ENCODE assay signal across 18 cellular contexts in the genomic region with DNA sequence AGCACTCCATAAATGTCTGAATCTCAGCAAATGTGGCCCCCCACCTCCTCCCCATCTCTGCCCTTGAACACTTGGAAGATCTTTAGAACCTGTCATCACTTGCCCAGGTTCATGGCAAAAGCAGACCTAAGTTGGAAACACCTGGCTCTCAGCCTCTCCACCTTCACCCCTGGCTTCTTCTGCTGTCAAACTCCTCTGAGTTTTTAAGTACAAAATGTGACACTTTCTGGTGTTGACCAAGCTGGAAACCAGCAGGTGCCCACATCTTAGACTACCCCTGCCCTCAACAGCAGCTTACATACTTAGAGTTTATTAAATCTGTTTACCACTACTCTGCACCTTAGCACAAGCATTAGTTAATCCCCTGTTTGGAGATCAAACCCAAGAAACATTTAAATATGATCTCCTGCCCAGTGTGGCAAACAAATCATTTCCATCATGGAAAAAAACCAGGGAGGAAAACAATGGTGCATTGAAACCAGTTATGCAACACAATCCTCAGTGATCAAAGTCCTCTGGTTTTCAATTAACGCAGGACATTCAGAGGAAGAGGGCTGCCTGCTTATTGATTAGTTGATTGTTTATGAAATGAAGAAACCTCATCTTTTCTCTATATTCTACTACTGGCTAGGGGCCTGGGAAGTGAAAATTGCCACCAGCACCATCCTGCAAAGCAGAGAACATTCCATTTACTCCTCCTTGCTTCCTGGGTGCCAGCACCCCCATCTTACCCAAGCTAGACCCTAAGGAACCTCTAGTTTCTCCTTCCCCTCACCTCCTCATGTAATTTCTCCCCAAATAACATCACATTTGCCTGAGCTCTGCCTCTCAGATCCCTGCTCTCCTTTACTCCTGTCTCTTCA.
DNase-seq lines count a peak whose midpoint lies in the region; ATAC-seq, FAIRE-seq and TF ChIP-seq lines count a peak whose summit lies in the region.
"Had no signal": no experiment of that assay in that cellular context is flagged by ENCODE, and none has a peak within 500 bp of the region (broad histone marks: within the 10 kb centered on the region; RNA-seq: fewer than 3 reads in every experiment).

No MANE protein-coding gene starts in this region.

- 14% methylated on average over 1 of the region's 1 CpG for WGBS in right lobe of liver (ENCODE audit: insufficient coverage, low coverage, low lambda C conversion rate, missing lambda C conversion rate)

- no peaks in the 10 kb centered on the region for H3K9me3 ChIP-seq in right lobe of liver
- H3K9me3 ChIP-seq: adrenal gland, esophagus muscularis mucosa had no signal

- H3K36me3 ChIP-seq in right lobe of liver (no peaks in the 10 kb centered on the region), brain microvascular endothelial cell (replicated peaks) (no peaks in the 10 kb centered on the region)
- H3K36me3 ChIP-seq: adrenal gland, esophagus muscularis mucosa, HAP-1, neural progenitor cell had no signal

- TF ChIP-seq CTCF in WTC11 (IDR thresholded peaks at IDR 0.05) (no peak), right lobe of liver (IDR thresholded peaks at IDR 0.05) (no peak), brain microvascular endothelial cell (IDR thresholded peaks at IDR 0.05; ENCODE audit: low read depth, low read length, missing control alignments) (no peak)

- H3K4me3 ChIP-seq in right lobe of liver (no peak overlapping the region), brain microvascular endothelial cell (ENCODE audit: low read depth, low read length) (no peak overlapping the region)
- H3K4me3 ChIP-seq: adrenal gland, coronary artery, esophagus muscularis mucosa, HAP-1, neural progenitor cell, skin epidermis had no signal

- CTCF ChIA-PET in WTC11 (lab: Charles Lee): interaction anchor here (1.1 kb wide), 1 partner anchor 96 kb away, joined by 3 read pairs; no protein-coding TSS in a partner anchor

- H3K9me3 Mint-ChIP-seq in activated naive CD8-positive, alpha-beta T cell (ENCODE audit: low read depth): no peaks in the 10 kb centered on the region
- peaks cover 21% of the 10 kb centered on the region for H3K9me3 Mint-ChIP-seq in activated naive CD8-positive, alpha-beta T cell treated with anti-CD3 and anti-CD28 coated beads for 36 hours
- peaks cover 39% of the 10 kb centered on the region for H3K9me3 Mint-ChIP-seq in WTC11

- no peaks in the 10 kb centered on the region for H3K27me3 ChIP-seq in right lobe of liver
- H3K27me3 ChIP-seq in brain microvascular endothelial cell (replicated peaks): no peaks in the 10 kb centered on the region
- H3K27me3 ChIP-seq: esophagus muscularis mucosa, neural progenitor cell had no signal

- H3K27ac Mint-ChIP-seq in activated naive CD8-positive, alpha-beta T cell: peak overlapping the region; percentile 59
- no peak overlapping the region for H3K27ac Mint-ChIP-seq in activated naive CD8-positive, alpha-beta T cell treated with anti-CD3 and anti-CD28 coated beads for 36 hours
- no peak overlapping the region; the same call in 1 of the 2 replicates for H3K27ac Mint-ChIP-seq in WTC11
- H3K27ac Mint-ChIP-seq: neural progenitor cell had no signal

- H3K27ac ChIP-seq in right lobe of liver: peak overlapping the region; percentile 69 to 97 (median 96)
- peak overlapping the region; percentile 91 for H3K27ac ChIP-seq in temporal lobe (ENCODE audit: low read depth, low read length)
- H3K27ac ChIP-seq in brain microvascular endothelial cell: no peak overlapping the region
- H3K27ac ChIP-seq: adrenal gland, coronary artery, esophagus muscularis mucosa, neural progenitor cell had no signal

- no peaks in the 10 kb centered on the region for H3K27me3 Mint-ChIP-seq in activated naive CD8-positive, alpha-beta T cell
- no peaks in the 10 kb centered on the region for H3K27me3 Mint-ChIP-seq in activated naive CD8-positive, alpha-beta T cell treated with anti-CD3 and anti-CD28 coated beads for 36 hours
- peaks cover 14% of the 10 kb centered on the region for H3K27me3 Mint-ChIP-seq in WTC11 (ENCODE audit: low read depth)

- POLR2A ChIA-PET in WTC11 (lab: Charles Lee): no interaction called here

- no peak for FAIRE-seq in RCC 7860 (lab: Jason Lieb, UNC)

- TF ChIP-seq POLR2A in right lobe of liver (IDR thresholded peaks at IDR 0.05): peak; percentile 33

- peaks cover 62% of the 10 kb centered on the region for H3K4me1 Mint-ChIP-seq in activated naive CD8-positive, alpha-beta T cell (ENCODE audit: low read depth)
- H3K4me1 Mint-ChIP-seq in activated naive CD8-positive, alpha-beta T cell treated with anti-CD3 and anti-CD28 coated beads for 36 hours: peaks cover 54% of the 10 kb centered on the region
- peaks cover 24% of the 10 kb centered on the region for H3K4me1 Mint-ChIP-seq in WTC11

- no peak for DNase-seq in activated naive CD8-positive, alpha-beta T cell treated with anti-CD3 and anti-CD28 coated beads for 36 hours
- no peak for DNase-seq in WTC11 (ENCODE audit: low spot score)
- DNase-seq in right lobe of liver: no peak
- DNase-seq in brain microvascular endothelial cell: no peak
- DNase-seq in RCC 7860 (ENCODE audit: low spot score): no peak
- DNase-seq: ACHN; activated CD4-positive, alpha-beta T cell treated with anti-CD3 and anti-CD28 coated beads for 1 hour; activated T-cell treated with anti-CD3 and anti-CD28 coated beads, Interleukin-2, amount 50 U/mL, for 1 hour; adrenal gland; DMS153 had no signal

- ATAC-seq in WTC11 (no peak), right lobe of liver (peak; percentile 58 to 75 (median 69)), GM21576 (IDR thresholded peaks at IDR 0.05; ENCODE audit: unreplicated experiment) (no peak)

- in situ Hi-C loops in brain microvascular endothelial cell (cut with HindIII; ENCODE audit: low pct_ligation_motif_present, low sequenced_read_pairs): no loop called here

- H3K4me3 Mint-ChIP-seq in activated naive CD8-positive, alpha-beta T cell: peak overlapping the region; percentile 8
- no peak overlapping the region for H3K4me3 Mint-ChIP-seq in activated naive CD8-positive, alpha-beta T cell treated with anti-CD3 and anti-CD28 coated beads for 36 hours
- H3K4me3 Mint-ChIP-seq in WTC11: no peak overlapping the region
- H3K4me3 Mint-ChIP-seq: neural progenitor cell had no signal

- H3K36me3 Mint-ChIP-seq in activated naive CD8-positive, alpha-beta T cell: peaks cover 12% of the 10 kb centered on the region
- peaks cover 16% of the 10 kb centered on the region for H3K36me3 Mint-ChIP-seq in activated naive CD8-positive, alpha-beta T cell treated with anti-CD3 and anti-CD28 coated beads for 36 hours
- peaks cover 32% of the 10 kb centered on the region for H3K36me3 Mint-ChIP-seq in WTC11

- peaks cover 0 to 41% (median 20%) of the 10 kb centered on the region in 4 donors for H3K4me1 ChIP-seq in right lobe of liver
- H3K4me1 ChIP-seq: adrenal gland, HAP-1 had no signal

- intact Hi-C loops in right lobe of liver (cut with DNase I): no loop called here

TF ChIP-seq in WTC11, 78 proteins besides CTCF, POLR2A, EP300 and RAD21:
- peak; percentile 30; the same call in 1 of the 2 replicates for TF ChIP-seq GABPB1 (CRISPR knock-in tag; IDR thresholded peaks at IDR 0.05)
- TF ChIP-seq TCF7 (CRISPR knock-in tag; IDR thresholded peaks at IDR 0.05; ENCODE audit: low read depth): no peak

Comparison
In these comparisons a context has a peak if more than half of its experiments do, and no peak if none do; other contexts are left out.
1. ATAC-seq: peak in right lobe of liver (4 of 4); none in WTC11 (single experiment) and GM21576 (single experiment).